28 cellular contexts compared by ENCODE assay signal in genomic region chr2:16102976-16103380, GRCh38.
DNase-seq lines count a peak whose midpoint lies in the region; ATAC-seq and TF ChIP-seq lines count a peak whose summit lies in the region.
"Had no signal": no experiment of that assay in that cellular context is flagged by ENCODE, and none has a peak within 500 bp of the region (broad histone marks: within the 10 kb centered on the region; RNA-seq: fewer than 3 reads in every experiment).

No MANE protein-coding gene starts in this region.

- H3K36me3 Mint-ChIP-seq in neural crest cell (ENCODE audit: low read depth), result no peaks in the 10 kb centered on the region
- H3K36me3 Mint-ChIP-seq in activated CD8-positive, alpha-beta memory T cell treated with anti-CD3 and anti-CD28 coated beads, Interleukin-2, amount 10 ng/mL, durations not matched to agents 7 days and 5 days, result no peaks in the 10 kb centered on the region
- H3K36me3 Mint-ChIP-seq: activated naive CD4-positive, alpha-beta T cell treated with anti-CD3 and anti-CD28 coated beads, Interleukin-2, amount 10 ng/mL, durations not matched to agents 7 days and 5 days; CD4-positive, CD25-positive, alpha-beta regulatory T cell; immature natural killer cell; stimulated activated naive B cell treated with anti-CD40 and anti-IgM and Interleukin-4, amounts not matched to agents 10 μg/mL and 1 μg/mL and 100 μg/mL, for 72 hours had no signal

- H3K9ac ChIP-seq in ES-I3 (ENCODE audit: low read depth, low read length) (peak overlapping the region; percentile 6; the same call in 1 of the 2 replicates), iPS-15b (ENCODE audit: low read depth, low read length) (peak overlapping the region; percentile 10)
- H3K9ac ChIP-seq: KMS-11 had no signal

- CTCF ChIA-PET in activated CD8-positive, alpha-beta memory T cell treated with anti-CD3 and anti-CD28 coated beads, Interleukin-2, amount 10 ng/mL, durations not matched to agents 7 days and 5 days (lab: Charles Lee), result no interaction called here

- H3K27me3 ChIP-seq in Peyer's patch (no peaks in the 10 kb centered on the region), iPS-15b (ENCODE audit: control insufficient read depth, insufficient read depth, low read length) (peaks cover 2% of the 10 kb centered on the region)
- H3K27me3 ChIP-seq: adrenal gland, upper lobe of right lung had no signal

- H3K4me1 ChIP-seq in ES-I3 (ENCODE audit: insufficient read depth, low read length), result peaks cover 58% of the 10 kb centered on the region
- H3K4me1 ChIP-seq in Peyer's patch, result peaks cover 0 to 6% (median 2%) of the 10 kb centered on the region in 4 donors
- H3K4me1 ChIP-seq in iPS-15b (ENCODE audit: control insufficient read depth, insufficient read depth, low read length), result peaks cover 47% of the 10 kb centered on the region
- H3K4me1 ChIP-seq: adrenal gland, upper lobe of right lung had no signal

- H3K27me3 Mint-ChIP-seq in neural crest cell (ENCODE audit: low read depth), result no peaks in the 10 kb centered on the region
- H3K27me3 Mint-ChIP-seq in activated CD8-positive, alpha-beta memory T cell treated with anti-CD3 and anti-CD28 coated beads, Interleukin-2, amount 10 ng/mL, durations not matched to agents 7 days and 5 days, result no peaks in the 10 kb centered on the region
- H3K27me3 Mint-ChIP-seq: activated CD8-positive, alpha-beta T cell treated with anti-CD3 and anti-CD28 coated beads for 36 hours; activated T-helper 17 cell treated with anti-CD3 and anti-CD28 coated beads, Interleukin-2, amount 50 U/mL, for 72 hours; CD4-positive, CD25-positive, alpha-beta regulatory T cell; central memory CD8-positive, alpha-beta T cell; stimulated activated naive B cell treated with anti-CD40 and anti-IgM and Interleukin-4, amounts not matched to agents 10 μg/mL and 1 μg/mL and 100 μg/mL, for 72 hours had no signal

- H3K4me1 Mint-ChIP-seq in neural crest cell, result peaks cover 54% of the 10 kb centered on the region
- no peaks in the 10 kb centered on the region for H3K4me1 Mint-ChIP-seq in activated CD8-positive, alpha-beta memory T cell treated with anti-CD3 and anti-CD28 coated beads, Interleukin-2, amount 10 ng/mL, durations not matched to agents 7 days and 5 days
- H3K4me1 Mint-ChIP-seq: activated naive CD4-positive, alpha-beta T cell treated with anti-CD3 and anti-CD28 coated beads, Interleukin-2, amount 10 ng/mL, durations not matched to agents 7 days and 5 days; activated T-helper 17 cell treated with anti-CD3 and anti-CD28 coated beads, Interleukin-2, amount 50 U/mL, for 72 hours; CD4-positive, CD25-positive, alpha-beta regulatory T cell; central memory CD8-positive, alpha-beta T cell; immature natural killer cell; stimulated activated naive B cell treated with anti-CD40 and anti-IgM and Interleukin-4, amounts not matched to agents 10 μg/mL and 1 μg/mL and 100 μg/mL, for 72 hours had no signal

- ATAC-seq in activated CD8-positive, alpha-beta memory T cell treated with anti-CD3 and anti-CD28 coated beads, Interleukin-2, amount 10 ng/mL, durations not matched to agents 7 days and 5 days, result no peak
- ATAC-seq in HG02623 (IDR thresholded peaks at IDR 0.05; ENCODE audit: unreplicated experiment), result no peak
- ATAC-seq: activated CD8-positive, alpha-beta T cell treated with anti-CD3 and anti-CD28 coated beads for 36 hours; activated T-helper 17 cell treated with anti-CD3 and anti-CD28 coated beads, Interleukin-2, amount 50 U/mL, for 72 hours; heart right ventricle; PC-3; Right ventricle myocardium inferior; stimulated activated naive B cell treated with anti-CD40 and anti-IgM and Interleukin-4, amounts not matched to agents 10 μg/mL and 1 μg/mL and 100 μg/mL, for 72 hours; upper lobe of right lung had no signal

- H3K36me3 ChIP-seq in ES-I3 (ENCODE audit: insufficient read depth, low read length) (no peaks in the 10 kb centered on the region), Peyer's patch (no peaks in the 10 kb centered on the region), iPS-15b (ENCODE audit: control insufficient read depth, insufficient read depth, low read length) (no peaks in the 10 kb centered on the region)
- H3K36me3 ChIP-seq: adrenal gland, heart right ventricle, upper lobe of right lung had no signal

- peak overlapping the region; percentile 35 for H3K27ac Mint-ChIP-seq in neural crest cell (ENCODE audit: unreplicated experiment)
- H3K27ac Mint-ChIP-seq in activated CD8-positive, alpha-beta memory T cell treated with anti-CD3 and anti-CD28 coated beads, Interleukin-2, amount 10 ng/mL, durations not matched to agents 7 days and 5 days, result no peak overlapping the region
- H3K27ac Mint-ChIP-seq: activated CD8-positive, alpha-beta T cell treated with anti-CD3 and anti-CD28 coated beads for 36 hours; activated naive CD4-positive, alpha-beta T cell treated with anti-CD3 and anti-CD28 coated beads, Interleukin-2, amount 10 ng/mL, durations not matched to agents 7 days and 5 days; activated T-helper 17 cell treated with anti-CD3 and anti-CD28 coated beads, Interleukin-2, amount 50 U/mL, for 72 hours; CD4-positive, CD25-positive, alpha-beta regulatory T cell; immature natural killer cell; stimulated activated naive B cell treated with anti-CD40 and anti-IgM and Interleukin-4, amounts not matched to agents 10 μg/mL and 1 μg/mL and 100 μg/mL, for 72 hours had no signal

- peak overlapping the region in 3 of 4 donors; percentile 55 to 83 (median 82) for H3K27ac ChIP-seq in Peyer's patch
- H3K27ac ChIP-seq: adrenal gland, heart right ventricle, KMS-11, upper lobe of right lung had no signal

- DNase-seq in Peyer's patch (peak in 2 of 3 donors; percentile 81 to 87), neural crest cell (ENCODE audit: low read depth, low spot score) (no peak), glomerular visceral epithelial cell (ENCODE audit: extremely low spot score) (no peak), GM20000 (ENCODE audit: low spot score) (no peak)
- DNase-seq in activated CD8-positive, alpha-beta memory T cell treated with anti-CD3 and anti-CD28 coated beads, Interleukin-2, amount 10 ng/mL, durations not matched to agents 7 days and 5 days, result no peak
- DNase-seq: activated CD8-positive, alpha-beta T cell treated with anti-CD3 and anti-CD28 coated beads for 36 hours; activated naive CD4-positive, alpha-beta T cell treated with anti-CD3 and anti-CD28 coated beads, Interleukin-2, amount 10 ng/mL, durations not matched to agents 7 days and 5 days; adrenal gland; CD4-positive, CD25-positive, alpha-beta regulatory T cell; DND-41; foreskin melanocyte; heart right ventricle; immature natural killer cell; NCI-H1417; NCI-H2081; NCI-H526; occipital lobe; PC-3; stimulated activated naive B cell treated with anti-CD40 and anti-IgM and Interleukin-4, amounts not matched to agents 10 μg/mL and 1 μg/mL and 100 μg/mL, for 72 hours; T-helper 2 cell; upper lobe of right lung had no signal

- H3K4me3 ChIP-seq in Peyer's patch (peak overlapping the region in 2 of 4 donors; percentile 30 to 35), iPS-15b (ENCODE audit: low read depth, low read length) (no peak overlapping the region)
- H3K4me3 ChIP-seq: adrenal gland, heart right ventricle, upper lobe of right lung had no signal

- TF ChIP-seq CTCF in Peyer's patch (IDR thresholded peaks at IDR 0.05) (no peak), neural crest cell (conservative IDR thresholded peaks at IDR 0.05) (no peak), GM20000 (IDR thresholded peaks at IDR 0.05; ENCODE audit: extremely low read depth, missing control alignments) (no peak)

- H3K4me3 Mint-ChIP-seq in neural crest cell, result peak overlapping the region; percentile 41
- H3K4me3 Mint-ChIP-seq in activated CD8-positive, alpha-beta memory T cell treated with anti-CD3 and anti-CD28 coated beads, Interleukin-2, amount 10 ng/mL, durations not matched to agents 7 days and 5 days, result no peak overlapping the region
- H3K4me3 Mint-ChIP-seq: activated CD8-positive, alpha-beta T cell treated with anti-CD3 and anti-CD28 coated beads for 36 hours; activated naive CD4-positive, alpha-beta T cell treated with anti-CD3 and anti-CD28 coated beads, Interleukin-2, amount 10 ng/mL, durations not matched to agents 7 days and 5 days; activated T-helper 17 cell treated with anti-CD3 and anti-CD28 coated beads, Interleukin-2, amount 50 U/mL, for 72 hours; CD4-positive, CD25-positive, alpha-beta regulatory T cell; central memory CD8-positive, alpha-beta T cell; immature natural killer cell; stimulated activated naive B cell treated with anti-CD40 and anti-IgM and Interleukin-4, amounts not matched to agents 10 μg/mL and 1 μg/mL and 100 μg/mL, for 72 hours had no signal

- H3K9me3 Mint-ChIP-seq in neural crest cell, result no peaks in the 10 kb centered on the region
- no peaks in the 10 kb centered on the region for H3K9me3 Mint-ChIP-seq in activated CD8-positive, alpha-beta memory T cell treated with anti-CD3 and anti-CD28 coated beads, Interleukin-2, amount 10 ng/mL, durations not matched to agents 7 days and 5 days (ENCODE audit: low read depth)
- H3K9me3 Mint-ChIP-seq: activated CD8-positive, alpha-beta T cell treated with anti-CD3 and anti-CD28 coated beads for 36 hours; activated naive CD4-positive, alpha-beta T cell treated with anti-CD3 and anti-CD28 coated beads, Interleukin-2, amount 10 ng/mL, durations not matched to agents 7 days and 5 days; activated T-helper 17 cell treated with anti-CD3 and anti-CD28 coated beads, Interleukin-2, amount 50 U/mL, for 72 hours; CD4-positive, CD25-positive, alpha-beta regulatory T cell; central memory CD8-positive, alpha-beta T cell; stimulated activated naive B cell treated with anti-CD40 and anti-IgM and Interleukin-4, amounts not matched to agents 10 μg/mL and 1 μg/mL and 100 μg/mL, for 72 hours had no signal

- TF ChIP-seq POLR2A in Peyer's patch (IDR thresholded peaks at IDR 0.05), result peak; percentile 13 to 40

- no peaks in the 10 kb centered on the region for H3K9me3 ChIP-seq in ES-I3 (ENCODE audit: control insufficient read depth, insufficient read depth, low read length)
- H3K9me3 ChIP-seq in Peyer's patch, result no peaks in the 10 kb centered on the region
- H3K9me3 ChIP-seq in iPS-15b (ENCODE audit: control insufficient read depth, insufficient read depth, low read length), result no peaks in the 10 kb centered on the region
- H3K9me3 ChIP-seq: adrenal gland, heart right ventricle, upper lobe of right lung had no signal

Comparison
In these comparisons a context has a peak if more than half of its experiments do, and no peak if none do; other contexts are left out.
1. DNase-seq: peak in Peyer's patch (2 of 3); none in neural crest cell (single experiment), activated CD8-positive, alpha-beta memory T cell treated with anti-CD3 and anti-CD28 coated beads, Interleukin-2, amount 10 ng/mL, durations not matched to agents 7 days and 5 days (single experiment), glomerular visceral epithelial cell (single experiment) and GM20000 (single experiment).